Comparison of ENCODE assay signal across 8 cellular contexts in the genomic region with DNA sequence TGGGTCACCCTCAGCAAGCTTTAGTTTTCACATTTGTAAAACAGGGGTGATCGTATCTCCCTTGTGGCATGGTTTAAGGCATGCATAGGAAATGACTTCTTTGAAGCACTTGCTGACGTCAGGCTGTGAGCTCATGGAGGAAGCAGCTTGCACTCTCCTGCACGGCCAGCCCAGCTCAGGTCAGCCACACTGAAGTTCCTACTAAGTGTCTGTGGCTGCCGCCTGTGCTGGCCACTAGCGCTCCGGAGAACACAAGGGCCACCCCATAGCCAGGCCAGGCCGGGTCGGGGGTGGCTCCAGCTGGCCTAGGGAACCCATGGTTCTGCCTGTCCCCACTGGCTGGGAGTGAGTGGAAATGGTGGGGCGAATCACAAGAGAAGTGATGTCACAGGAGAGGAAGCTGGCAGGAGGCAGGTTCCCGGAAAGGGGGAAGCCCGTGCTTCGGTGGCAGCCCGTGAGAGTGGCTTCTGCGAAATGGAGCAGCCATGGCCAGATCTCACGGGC. TPM values are rescaled to one million over a fixed set of nuclear protein-coding genes. Genes with fewer than 3 reads are reported as not detected.
DNase-seq lines count a peak whose midpoint lies in the region; ATAC-seq, FAIRE-seq and TF ChIP-seq lines count a peak whose summit lies in the region.

No MANE protein-coding gene starts in this region.

- no peak overlapping the region for H3K27ac ChIP-seq in dorsolateral prefrontal cortex

- no peak for ATAC-seq in GM18861 (IDR thresholded peaks at IDR 0.05; ENCODE audit: unreplicated experiment)

- peaks cover 0 to 10% (median 0%) of the 10 kb centered on the region in 45 donors for H3K27me3 ChIP-seq in dorsolateral prefrontal cortex

- no peak for FAIRE-seq in RCC 7860 (lab: Jason Lieb, UNC)

- H3K4me3 ChIP-seq in foreskin fibroblast (ENCODE audit: low read depth in 1 of 2, low read length in 2 of 2) (no peak overlapping the region), dorsolateral prefrontal cortex (no peak overlapping the region)

- intact Hi-C loops in dorsolateral prefrontal cortex (cut with DNase I): loop anchor here (5.0 kb wide), 1 partner anchor 118 kb away; no protein-coding TSS in a partner anchor

- DNase-seq in MV-4-11 (lab: John Stamatoyannopoulos, UW) (peak; percentile 9), foreskin fibroblast (peak; percentile 18 to 54), RCC 7860 (ENCODE audit: low spot score) (no peak), NCI-H187 treated with DMSO at 0.1 percent for 48 hours (lab: John Stamatoyannopoulos, UW) (no peak), dorsolateral prefrontal cortex (no peak)
- DNase-seq in activated CD8-positive, alpha-beta memory T cell treated with anti-CD3 and anti-CD28 coated beads, Interleukin-2, amount 50 U/mL, for 24 hours (ENCODE audit: extremely low read depth): peak; percentile 54
- peak; percentile 53 to 67 for DNase-seq in stimulated activated CD8-positive, alpha-beta memory T cell treated with anti-CD3 and anti-CD28 coated beads, Interleukin-4, amount 100 ng/mL, for 1 hour (ENCODE audit: low read depth in 2 of 2, low spot score in 1 of 2)

- TF ChIP-seq CTCF in foreskin fibroblast (IDR thresholded peaks at IDR 0.05; ENCODE audit: low read depth, low read length) (no peak), dorsolateral prefrontal cortex (IDR thresholded peaks at IDR 0.05 in 54 of 56, conservative IDR thresholded peaks at IDR 0.05 in 2 of 56; ENCODE audit: low read depth in 1 of 56, partially characterized antibody in 56 of 56) (no peak)

RNA-seq across cellular contexts. Expression of a gene that starts 28.2 kb away (rescaled TPM):
- total RNA-seq in dorsolateral prefrontal cortex: 100 to 1,000 TPM in 55 of 120 experiments, 10 to 100 TPM in 65; 61.1 to 128 (median 98.0) TPM

RNA-seq across cellular contexts. Expression of a gene that starts 29.8 kb away (rescaled TPM):
- total RNA-seq in dorsolateral prefrontal cortex: not detected

Comparison
In these comparisons a context has a peak if more than half of its experiments do, and no peak if none do; other contexts are left out.
1. DNase-seq: peak in MV-4-11 (single experiment), activated CD8-positive, alpha-beta memory T cell treated with anti-CD3 and anti-CD28 coated beads, Interleukin-2, amount 50 U/mL, for 24 hours (single experiment), foreskin fibroblast (2 of 2) and stimulated activated CD8-positive, alpha-beta memory T cell treated with anti-CD3 and anti-CD28 coated beads, Interleukin-4, amount 100 ng/mL, for 1 hour (2 of 2); none in RCC 7860 (single experiment), NCI-H187 treated with DMSO at 0.1 percent for 48 hours (single experiment) and dorsolateral prefrontal cortex (0 of 10).